ENCODE assay signal across 17 cellular contexts in genomic region chr15:91886878-91887277, GRCh38.
"Had no signal": no experiment of that assay in that cellular context is flagged by ENCODE, and none has a peak within 500 bp of the region (broad histone marks: within the 10 kb centered on the region; RNA-seq: fewer than 3 reads in every experiment).

No MANE protein-coding gene starts in this region.

- H3K27me3 ChIP-seq: neural progenitor cell, ovary had no signal

- H3K27ac Mint-ChIP-seq: activated CD4-positive, alpha-beta memory T cell treated with anti-CD3 and anti-CD28 coated beads, Interleukin-2, amount 10 ng/mL, durations not matched to agents 7 days and 5 days; activated CD4-positive, alpha-beta T cell treated with anti-CD3 and anti-CD28 coated beads for 36 hours; activated naive CD8-positive, alpha-beta T cell treated with anti-CD3 and anti-CD28 coated beads, Interleukin-2, amount 50 U/mL, for 24 hours; endodermal cell; stimulated activated effector memory CD8-positive, alpha-beta T cell treated with anti-CD3 and anti-CD28 coated beads, Interleukin-12 subunit alpha, Interleukin-12 subunit beta, amount 100 ng/mL, for 72 hours; T-cell; type B pancreatic cell had no signal

- H3K27ac ChIP-seq: neural progenitor cell, ovary, SK-N-MC, skin epidermis had no signal

- H3K36me3 Mint-ChIP-seq: immature natural killer cell; neural progenitor cell; stimulated activated effector memory CD8-positive, alpha-beta T cell treated with anti-CD3 and anti-CD28 coated beads, Interleukin-12 subunit alpha, Interleukin-12 subunit beta, amount 100 ng/mL, for 72 hours; type B pancreatic cell had no signal

- H3K9ac ChIP-seq: neural progenitor cell had no signal

- H3K9me3 ChIP-seq: ovary had no signal

- H3K4me3 Mint-ChIP-seq: activated CD4-positive, alpha-beta memory T cell treated with anti-CD3 and anti-CD28 coated beads, Interleukin-2, amount 10 ng/mL, durations not matched to agents 7 days and 5 days; activated CD4-positive, alpha-beta T cell treated with anti-CD3 and anti-CD28 coated beads for 36 hours; activated naive CD8-positive, alpha-beta T cell treated with anti-CD3 and anti-CD28 coated beads, Interleukin-2, amount 50 U/mL, for 24 hours; endodermal cell; neural progenitor cell; stimulated activated effector memory CD8-positive, alpha-beta T cell treated with anti-CD3 and anti-CD28 coated beads, Interleukin-12 subunit alpha, Interleukin-12 subunit beta, amount 100 ng/mL, for 72 hours; T-cell; type B pancreatic cell had no signal

- H3K36me3 ChIP-seq: neural progenitor cell, ovary had no signal

- H3K9me3 Mint-ChIP-seq: activated CD4-positive, alpha-beta memory T cell treated with anti-CD3 and anti-CD28 coated beads, Interleukin-2, amount 10 ng/mL, durations not matched to agents 7 days and 5 days; activated naive CD8-positive, alpha-beta T cell treated with anti-CD3 and anti-CD28 coated beads, Interleukin-2, amount 50 U/mL, for 24 hours; endodermal cell; immature natural killer cell; neural progenitor cell; stimulated activated effector memory CD8-positive, alpha-beta T cell treated with anti-CD3 and anti-CD28 coated beads, Interleukin-12 subunit alpha, Interleukin-12 subunit beta, amount 100 ng/mL, for 72 hours; T-cell; type B pancreatic cell had no signal

- DNase-seq: activated CD4-positive, alpha-beta memory T cell treated with anti-CD3 and anti-CD28 coated beads, Interleukin-2, amount 10 ng/mL, durations not matched to agents 7 days and 5 days; activated CD4-positive, alpha-beta T cell treated with anti-CD3 and anti-CD28 coated beads for 36 hours; activated naive CD4-positive, alpha-beta T cell; activated naive CD8-positive, alpha-beta T cell treated with anti-CD3 and anti-CD28 coated beads, Interleukin-2, amount 50 U/mL, for 24 hours; central memory CD4-positive, alpha-beta T cell; endodermal cell; erythroblast; immature natural killer cell; mesenchymal stem cell; ovary; T-cell; T1000 had no signal

- H3K27me3 Mint-ChIP-seq: activated CD4-positive, alpha-beta memory T cell treated with anti-CD3 and anti-CD28 coated beads, Interleukin-2, amount 10 ng/mL, durations not matched to agents 7 days and 5 days; activated CD4-positive, alpha-beta T cell treated with anti-CD3 and anti-CD28 coated beads for 36 hours; activated naive CD8-positive, alpha-beta T cell treated with anti-CD3 and anti-CD28 coated beads, Interleukin-2, amount 50 U/mL, for 24 hours; T-cell; type B pancreatic cell had no signal

- H3K4me3 ChIP-seq: neural progenitor cell, ovary, SK-N-MC, skin epidermis had no signal

- H3K4me2 ChIP-seq: neural progenitor cell had no signal
